Comparison of ENCODE assay signal across 8 cellular contexts in genomic region chr1:145424612-145425435, GRCh38. TPM values are rescaled to one million over a fixed set of nuclear protein-coding genes. Genes with fewer than 3 reads are reported as not detected.
DNase-seq lines count a peak whose midpoint lies in the region; ATAC-seq and TF ChIP-seq lines count a peak whose summit lies in the region.
"Not testable (repeated sequence)": the region's sequence is repeated elsewhere in the genome, so short reads cannot be mapped to it uniquely, and the experiment has no call there.

No MANE protein-coding gene starts in this region.

- CTCF ChIA-PET in OCI-LY7 (lab: Charles Lee; ENCODE audit: unreplicated experiment), result not testable (repeated sequence)

- WGBS in endodermal cell (ENCODE audit: insufficient coverage in 1 of 2, insufficient read length in 1 of 2), 2 experiments, result 2 to 4% methylated on average over 3 to 23 of the region's 59 CpGs

- intact Hi-C loops in OCI-LY7 (cut with micrococcal nuclease; ENCODE audit: unreplicated experiment), result not testable (repeated sequence)

- peak overlapping the region; percentile 91 for H3K27ac Mint-ChIP-seq in endodermal cell

- not testable (repeated sequence) for DNase-seq in BE2C
- DNase-seq in OCI-LY7 (ENCODE audit: low spot score) (peak; percentile 32), activated T-cell treated with anti-CD3 and anti-CD28 coated beads for 48 hours (ENCODE audit: low read depth) (peak; percentile 29), endodermal cell (peak; percentile 52), medulla oblongata (ENCODE audit: extremely low spot score) (peak; percentile 5)
- peak; percentile 13 to 28 for DNase-seq in stimulated activated CD4-positive, alpha-beta T cell treated with anti-CD3 and anti-CD28 coated beads, Interleukin-2, amount 100 ng/mL, for 48 hours

- peak overlapping the region; percentile 90 for H3K4me3 Mint-ChIP-seq in endodermal cell

- not testable (repeated sequence) for H3K4me1 Mint-ChIP-seq in endodermal cell

- POLR2A ChIA-PET in OCI-LY7 (lab: Charles Lee), result not testable (repeated sequence)

- not testable (repeated sequence) for H3K9me2 ChIP-seq in OCI-LY7 (ENCODE audit: insufficient read depth, low read length)

- not testable (repeated sequence) for H3K79me2 ChIP-seq in OCI-LY7 (ENCODE audit: insufficient read depth, low read depth, low read length)

- peak overlapping the region; percentile 75 for H3K4me3 ChIP-seq in BE2C (ENCODE audit: low read depth, low read length)
- peak overlapping the region; percentile 73 for H3K4me3 ChIP-seq in OCI-LY7 (ENCODE audit: low read depth, low read length, poor library complexity, severe bottlenecking)
- peak overlapping the region; percentile 86 for H3K4me3 ChIP-seq in endodermal cell (ENCODE audit: low read length)

- H3K4me1 ChIP-seq in BE2C; OCI-LY7 (ENCODE audit: insufficient read depth, low read length, poor library complexity, severe bottlenecking); endodermal cell (ENCODE audit: control insufficient read depth, insufficient read depth, low read length): not testable (repeated sequence)

- peak overlapping the region; percentile 83; the same call in 1 of the 2 replicates for H2AFZ ChIP-seq in OCI-LY7 (ENCODE audit: low read length)

- not testable (repeated sequence) for H3K9me3 Mint-ChIP-seq in endodermal cell

- H3K9me3 ChIP-seq in BE2C; OCI-LY7 (ENCODE audit: low read length); endodermal cell (ENCODE audit: control insufficient read depth, low read length): not testable (repeated sequence)

- H3K9ac ChIP-seq in endodermal cell (ENCODE audit: extremely low read depth, low read length, poor library complexity, severe bottlenecking), result not testable (repeated sequence)

- not testable (repeated sequence) for H3K27ac ChIP-seq in OCI-LY7 (ENCODE audit: low read depth, low read length, poor library complexity, severe bottlenecking); endodermal cell (ENCODE audit: low read depth, low read length)

- peak overlapping the region; percentile 97 for H3K4me2 ChIP-seq in OCI-LY7 (ENCODE audit: low read length)

- H3K36me3 ChIP-seq in BE2C; OCI-LY7 (ENCODE audit: insufficient read depth, low read length); endodermal cell (ENCODE audit: control insufficient read depth, insufficient read depth, low read length): not testable (repeated sequence)

- BruUV-seq in OCI-LY7 (replicated peaks; lab: Mats Ljungman, UMichigan), result not testable (repeated sequence)

- H4K20me1 ChIP-seq in OCI-LY7 (ENCODE audit: insufficient read depth, low read length), result not testable (repeated sequence)

- H3K27me3 Mint-ChIP-seq in endodermal cell (ENCODE audit: insufficient read depth), result peaks cover 45% of the 10 kb centered on the region

- H3K27me3 ChIP-seq in BE2C, result not testable (repeated sequence)
- H3K27me3 ChIP-seq in endodermal cell (ENCODE audit: control insufficient read depth, insufficient read depth, low read length, poor library complexity, severe bottlenecking), result peaks cover 31% of the 10 kb centered on the region

- not testable (repeated sequence) for TF ChIP-seq CTCF in BE2C (IDR thresholded peaks at IDR 0.05; ENCODE audit: low read depth, low read length); OCI-LY7 (conservative IDR thresholded peaks at IDR 0.05; ENCODE audit: low read length); endodermal cell (conservative IDR thresholded peaks at IDR 0.05)

- H3K36me3 Mint-ChIP-seq in endodermal cell (ENCODE audit: low read depth), result not testable (repeated sequence)

- ATAC-seq in GM19397 (IDR thresholded peaks at IDR 0.05; ENCODE audit: unreplicated experiment) (peak; percentile 77), HG03097 (IDR thresholded peaks at IDR 0.05; ENCODE audit: low FRiP score, unreplicated experiment) (peak; percentile 77)

RNA-seq across cellular contexts. Expression of gene NBPF20, which starts 0.6 kb away (rescaled TPM):
- polyA plus RNA-seq in BE2C (2012; ENCODE audit: insufficient read depth, insufficient read length, low read depth), result 0.91 TPM
- 3.8 and 4.4 TPM in 2 replicates for total RNA-seq in OCI-LY7 (2014; rRNA removed; shearing (Covaris generic))
- 6.5 and 6.7 TPM in 2 replicates for total RNA-seq in OCI-LY7 (2022)
- 1 to 10 TPM; 5.2 to 6.9 TPM for total RNA-seq in endodermal cell
- polyA plus RNA-seq in endodermal cell (2013, experiment 1 of 2), result 0.93 TPM
- polyA plus RNA-seq in endodermal cell (2013, experiment 2 of 2), result 1.8 TPM
